1 cellular context compared by ENCODE assay signal in the genomic region with DNA sequence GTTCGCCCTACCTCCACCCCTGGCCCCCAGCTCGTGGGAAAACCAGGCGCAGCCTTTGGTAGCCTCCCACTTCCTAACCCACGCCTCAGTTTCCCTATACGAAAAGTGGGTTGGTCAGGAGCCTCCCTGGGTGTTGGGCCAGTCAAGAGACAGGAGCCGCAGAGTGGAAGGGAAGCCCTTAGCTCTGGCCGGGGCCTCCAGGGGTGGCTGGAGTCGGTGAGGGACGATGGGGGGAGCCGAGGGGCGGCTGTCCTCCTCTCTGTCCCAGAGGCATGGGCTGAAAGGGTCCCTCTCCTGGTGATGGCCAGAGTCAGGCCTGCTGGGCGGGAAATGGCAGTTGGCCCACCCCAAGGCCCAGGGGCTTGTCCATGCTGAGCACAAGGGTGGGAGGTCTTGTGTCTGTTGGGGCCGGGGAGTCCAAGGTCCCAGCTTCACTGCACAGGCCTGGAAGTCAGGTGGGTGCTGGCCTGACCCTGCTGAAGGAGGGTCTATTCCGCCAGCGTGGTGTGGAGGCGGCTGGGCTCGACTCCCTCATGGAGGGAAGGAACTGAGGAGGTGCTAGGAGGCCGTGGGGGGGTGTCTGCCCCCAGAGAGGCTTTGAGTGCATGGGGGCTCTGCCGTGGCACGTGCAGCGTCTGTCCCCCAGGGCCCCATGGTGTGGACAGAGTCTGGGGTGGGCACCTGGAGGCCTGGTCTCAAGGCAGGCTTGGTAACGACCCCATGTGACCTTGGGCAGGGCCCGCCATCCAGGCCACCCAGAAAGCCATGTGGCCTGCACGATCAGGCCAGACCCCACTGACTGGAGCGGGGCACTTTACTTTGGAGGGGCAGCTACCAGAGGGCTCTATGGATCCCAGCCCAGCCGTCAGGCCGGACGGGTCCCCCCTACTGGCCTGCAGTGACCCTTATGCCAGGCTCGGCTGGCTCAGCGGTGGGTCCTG.
TF ChIP-seq lines count a peak whose summit lies in the region.

No MANE protein-coding gene starts in this region.

TF ChIP-seq in GM12878, 131 proteins besides CTCF, POLR2A, EP300 and RAD21:
- no peak for TF ChIP-seq POU2F2 (IDR thresholded peaks at IDR 0.05; ENCODE audit: borderline replicate concordance, low read depth, low read length)
- peak; percentile 7; the same call in 1 of the 2 replicates for TF ChIP-seq NR2F1 (conservative IDR thresholded peaks at IDR 0.05)
- TF ChIP-seq, protein P1, sequence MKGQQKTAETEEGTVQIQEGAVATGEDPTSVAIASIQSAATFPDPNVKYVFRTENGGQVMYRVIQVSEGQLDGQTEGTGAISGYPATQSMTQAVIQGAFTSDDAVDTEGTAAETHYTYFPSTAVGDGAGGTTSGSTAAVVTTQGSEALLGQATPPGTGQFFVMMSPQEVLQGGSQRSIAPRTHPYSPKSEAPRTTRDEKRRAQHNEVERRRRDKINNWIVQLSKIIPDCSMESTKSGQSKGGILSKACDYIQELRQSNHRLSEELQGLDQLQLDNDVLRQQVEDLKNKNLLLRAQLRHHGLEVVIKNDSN (IDR thresholded peaks at IDR 0.05; ENCODE audit: borderline replicate concordance, extremely low read length, insufficient read depth, low read depth, low read length) = peak; percentile 21
- TF ChIP-seq, protein P2, sequence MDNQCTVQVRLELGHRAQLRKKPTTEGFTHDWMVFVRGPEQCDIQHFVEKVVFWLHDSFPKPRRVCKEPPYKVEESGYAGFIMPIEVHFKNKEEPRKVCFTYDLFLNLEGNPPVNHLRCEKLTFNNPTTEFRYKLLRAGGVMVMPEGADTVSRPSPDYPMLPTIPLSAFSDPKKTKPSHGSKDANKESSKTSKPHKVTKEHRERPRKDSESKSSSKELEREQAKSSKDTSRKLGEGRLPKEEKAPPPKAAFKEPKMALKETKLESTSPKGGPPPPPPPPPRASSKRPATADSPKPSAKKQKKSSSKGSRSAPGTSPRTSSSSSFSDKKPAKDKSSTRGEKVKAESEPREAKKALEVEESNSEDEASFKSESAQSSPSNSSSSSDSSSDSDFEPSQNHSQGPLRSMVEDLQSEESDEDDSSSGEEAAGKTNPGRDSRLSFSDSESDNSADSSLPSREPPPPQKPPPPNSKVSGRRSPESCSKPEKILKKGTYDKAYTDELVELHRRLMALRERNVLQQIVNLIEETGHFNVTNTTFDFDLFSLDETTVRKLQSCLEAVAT (IDR thresholded peaks at IDR 0.05) = peak; percentile 94
- TF ChIP-seq CHD1 (IDR thresholded peaks at IDR 0.05; ENCODE audit: low read depth, low read length) = no peak
- TF ChIP-seq BHLHE40 (IDR thresholded peaks at IDR 0.05; ENCODE audit: borderline replicate concordance in 1 of 2, low read depth in 2 of 2, low read length in 1 of 2) = peak in 1 of 2 experiments; percentile 46; a peak in 2 of 4 replicates
TF ChIP-seq in GM12878: peak in this region for 4.
